ENCODE assay signal across 39 cellular contexts in genomic region chr1:81588149-81588548, GRCh38.
"Had no signal": no experiment of that assay in that cellular context is flagged by ENCODE, and none has a peak within 500 bp of the region (broad histone marks: within the 10 kb centered on the region; RNA-seq: fewer than 3 reads in every experiment).

No MANE protein-coding gene starts in this region.

- DNase-seq: activated B cell treated with CpG ODN at 0.5 μM for 24 hours; activated CD4-positive, alpha-beta memory T cell treated with anti-CD3 and anti-CD28 coated beads for 36 hours; activated CD4-positive, alpha-beta T cell treated with anti-CD3 and anti-CD28 coated beads for 4 hours; activated CD4-positive, alpha-beta T cell treated with anti-CD3 and anti-CD28 coated beads, Interleukin-2, amount 10 ng/mL, durations not matched to agents 24 days and 14 days; activated CD4-positive, alpha-beta T cell treated with anti-CD3 and anti-CD28 coated beads, Interleukin-2, amount 50 U/mL, for 1 hour; activated CD4-positive, alpha-beta T cell treated with anti-CD3 and anti-CD28 coated beads, Interleukin-2, amount 50 U/mL, for 4 hours; activated CD4-positive, CD25-positive, alpha-beta regulatory T cell treated with anti-CD3 and anti-CD28 coated beads, Interleukin-2, amount 50 U/mL, for 72 hours; activated CD8-positive, alpha-beta memory T cell treated with anti-CD3 and anti-CD28 coated beads, Interleukin-2, amount 50 U/mL, for 4 hours; activated CD8-positive, alpha-beta T cell treated with anti-CD3 and anti-CD28 coated beads for 36 hours; activated effector memory CD4-positive, alpha-beta T cell treated with anti-CD3 and anti-CD28 coated beads, Interleukin-2, amount 50 U/mL, for 16 hours; activated gamma-delta T cell treated with Interleukin-2 at 50 U/mL for 16 hours; activated naive CD4-positive, alpha-beta T cell; activated naive CD4-positive, alpha-beta T cell treated with anti-CD3 and anti-CD28 coated beads for 36 hours; activated naive CD4-positive, alpha-beta T cell treated with anti-CD3 and anti-CD28 coated beads, Interleukin-2, amount 50 U/mL, for 16 hours; activated naive CD8-positive, alpha-beta T cell treated with anti-CD3 and anti-CD28 coated beads for 36 hours; activated T-cell treated with anti-CD3 and anti-CD28 coated beads for 4 hours; activated T-cell treated with anti-CD3 and anti-CD28 coated beads, Interleukin-2, amount 50 U/mL, for 1 hour; activated T-cell treated with anti-CD3 and anti-CD28 coated beads, Interleukin-2, amount 50 U/mL, for 4 hours; activated T-cell treated with anti-CD3 and anti-CD28 coated beads, Interleukin-2, amount 50 U/mL, for 72 hours; adrenal gland; amniotic stem cell; aorta; body of pancreas; brain microvascular endothelial cell; caudate nucleus; cerebellar nuclear complex; T-helper 1 cell; T-helper 2 cell; T-helper 9 cell had no signal

- H3K4me3 ChIP-seq: adrenal gland, body of pancreas, breast epithelium had no signal

- H3K27me3 Mint-ChIP-seq: activated B cell treated with CpG ODN at 0.5 μM for 24 hours; activated CD4-positive, alpha-beta memory T cell treated with anti-CD3 and anti-CD28 coated beads for 36 hours; activated CD4-positive, alpha-beta T cell treated with anti-CD3 and anti-CD28 coated beads, Interleukin-2, amount 10 ng/mL, durations not matched to agents 24 days and 14 days; activated CD8-positive, alpha-beta T cell treated with anti-CD3 and anti-CD28 coated beads for 36 hours; activated naive CD8-positive, alpha-beta T cell treated with anti-CD3 and anti-CD28 coated beads for 36 hours; activated T-helper 17 cell treated with anti-CD3 and anti-CD28 coated beads, Interleukin-2, amount 50 U/mL, for 72 hours; central memory CD8-positive, alpha-beta T cell had no signal

- FAIRE-seq: astrocyte, TTC549 had no signal

- H3K4me3 Mint-ChIP-seq: activated B cell treated with CpG ODN at 0.5 μM for 24 hours; activated CD4-positive, alpha-beta memory T cell treated with anti-CD3 and anti-CD28 coated beads for 36 hours; activated CD4-positive, alpha-beta T cell treated with anti-CD3 and anti-CD28 coated beads, Interleukin-2, amount 10 ng/mL, durations not matched to agents 24 days and 14 days; activated CD8-positive, alpha-beta T cell treated with anti-CD3 and anti-CD28 coated beads for 36 hours; activated naive CD4-positive, alpha-beta T cell treated with anti-CD3 and anti-CD28 coated beads for 36 hours; activated naive CD8-positive, alpha-beta T cell treated with anti-CD3 and anti-CD28 coated beads for 36 hours; activated T-cell treated with anti-CD3 and anti-CD28 coated beads, Interleukin-2, amount 50 U/mL, for 4 hours; activated T-cell treated with anti-CD3 and anti-CD28 coated beads, Interleukin-2, amount 50 U/mL, for 72 hours; activated T-helper 1 cell treated with anti-CD3 and anti-CD28 coated beads, Interleukin-12 subunit alpha, Interleukin-12 subunit beta, Interleukin-2, Interleukin-4 antibody, amounts not matched to agents 30 ng/mL and 10 ng/mL and 1 ng/mL, durations not matched to agents 14 hours and 24 hours and 36 hours; activated T-helper 17 cell treated with anti-CD3 and anti-CD28 coated beads, Interleukin-2, amount 50 U/mL, for 72 hours; central memory CD8-positive, alpha-beta T cell; T-helper 1 cell treated with Interleukin-12 subunit alpha and Interleukin-12 subunit beta and Interleukin-4 antibody, amounts not matched to agents 30 μg/mL and 1 μg/mL, for 36 hours; T-helper 2 cell treated with Interferon-gamma antibody and Interleukin-4, amounts not matched to agents 5 μg/mL and 100 μg/mL, for 36 hours had no signal

- H3K9me3 Mint-ChIP-seq: activated B cell treated with CpG ODN at 0.5 μM for 24 hours; activated CD8-positive, alpha-beta T cell treated with anti-CD3 and anti-CD28 coated beads for 36 hours; activated naive CD4-positive, alpha-beta T cell treated with anti-CD3 and anti-CD28 coated beads for 36 hours; activated naive CD8-positive, alpha-beta T cell treated with anti-CD3 and anti-CD28 coated beads for 36 hours; activated T-helper 1 cell treated with anti-CD3 and anti-CD28 coated beads, Interleukin-12 subunit alpha, Interleukin-12 subunit beta, Interleukin-2, Interleukin-4 antibody, amounts not matched to agents 30 ng/mL and 10 ng/mL and 1 ng/mL, durations not matched to agents 14 hours and 24 hours and 36 hours; T-helper 1 cell treated with Interleukin-12 subunit alpha and Interleukin-12 subunit beta and Interleukin-4 antibody, amounts not matched to agents 30 μg/mL and 1 μg/mL, for 36 hours; T-helper 2 cell treated with Interferon-gamma antibody and Interleukin-4, amounts not matched to agents 5 μg/mL and 100 μg/mL, for 36 hours had no signal

- H3K36me3 Mint-ChIP-seq: activated CD4-positive, alpha-beta memory T cell treated with anti-CD3 and anti-CD28 coated beads for 36 hours; activated naive CD4-positive, alpha-beta T cell treated with anti-CD3 and anti-CD28 coated beads, Interleukin-2, amount 50 U/mL, for 72 hours; activated naive CD8-positive, alpha-beta T cell treated with anti-CD3 and anti-CD28 coated beads for 36 hours had no signal

- H3K4me1 Mint-ChIP-seq: activated B cell treated with CpG ODN at 0.5 μM for 24 hours; activated CD4-positive, alpha-beta T cell treated with anti-CD3 and anti-CD28 coated beads, Interleukin-2, amount 10 ng/mL, durations not matched to agents 24 days and 14 days; activated naive CD8-positive, alpha-beta T cell treated with anti-CD3 and anti-CD28 coated beads for 36 hours; activated T-helper 17 cell treated with anti-CD3 and anti-CD28 coated beads, Interleukin-2, amount 50 U/mL, for 72 hours; central memory CD8-positive, alpha-beta T cell had no signal

- H3K27ac Mint-ChIP-seq: activated B cell treated with CpG ODN at 0.5 μM for 24 hours; activated CD4-positive, alpha-beta memory T cell treated with anti-CD3 and anti-CD28 coated beads for 36 hours; activated CD4-positive, alpha-beta T cell treated with anti-CD3 and anti-CD28 coated beads, Interleukin-2, amount 10 ng/mL, durations not matched to agents 24 days and 14 days; activated CD8-positive, alpha-beta T cell treated with anti-CD3 and anti-CD28 coated beads for 36 hours; activated naive CD4-positive, alpha-beta T cell treated with anti-CD3 and anti-CD28 coated beads for 36 hours; activated naive CD4-positive, alpha-beta T cell treated with anti-CD3 and anti-CD28 coated beads, Interleukin-2, amount 50 U/mL, for 72 hours; activated naive CD8-positive, alpha-beta T cell treated with anti-CD3 and anti-CD28 coated beads for 36 hours; activated T-cell treated with anti-CD3 and anti-CD28 coated beads, Interleukin-2, amount 50 U/mL, for 72 hours; activated T-helper 1 cell treated with anti-CD3 and anti-CD28 coated beads, Interleukin-12 subunit alpha, Interleukin-12 subunit beta, Interleukin-2, Interleukin-4 antibody, amounts not matched to agents 30 ng/mL and 10 ng/mL and 1 ng/mL, durations not matched to agents 14 hours and 24 hours and 36 hours; activated T-helper 17 cell treated with anti-CD3 and anti-CD28 coated beads, Interleukin-2, amount 50 U/mL, for 72 hours; T-helper 1 cell treated with Interleukin-12 subunit alpha and Interleukin-12 subunit beta and Interleukin-4 antibody, amounts not matched to agents 30 μg/mL and 1 μg/mL, for 36 hours; T-helper 2 cell treated with Interferon-gamma antibody and Interleukin-4, amounts not matched to agents 5 μg/mL and 100 μg/mL, for 36 hours had no signal

- H3K27ac ChIP-seq: adrenal gland, body of pancreas, brain microvascular endothelial cell, breast epithelium, VCaP had no signal

- H3K4me1 ChIP-seq: adrenal gland, body of pancreas, breast epithelium had no signal

- H3K9me3 ChIP-seq: adrenal gland, body of pancreas, breast epithelium had no signal

- H3K27me3 ChIP-seq: adrenal gland, body of pancreas, brain microvascular endothelial cell, breast epithelium had no signal

- ATAC-seq: activated CD8-positive, alpha-beta T cell treated with anti-CD3 and anti-CD28 coated beads for 36 hours; activated naive CD4-positive, alpha-beta T cell treated with anti-CD3 and anti-CD28 coated beads, Interleukin-2, amount 50 U/mL, for 72 hours; activated T-cell treated with anti-CD3 and anti-CD28 coated beads, Interleukin-2, amount 50 U/mL, for 4 hours; activated T-cell treated with anti-CD3 and anti-CD28 coated beads, Interleukin-2, amount 50 U/mL, for 72 hours; activated T-helper 17 cell treated with anti-CD3 and anti-CD28 coated beads, Interleukin-2, amount 50 U/mL, for 72 hours; body of pancreas had no signal

- H3K36me3 ChIP-seq: adrenal gland, brain microvascular endothelial cell, breast epithelium had no signal
